29 cellular contexts compared by ENCODE assay signal in genomic region chr17:15663176-15663575, GRCh38. TPM values are rescaled to one million over a fixed set of nuclear protein-coding genes. Genes with fewer than 3 reads are reported as not detected.
"Had no signal": no experiment of that assay in that cellular context is flagged by ENCODE, and none has a peak within 500 bp of the region (broad histone marks: within the 10 kb centered on the region; RNA-seq: fewer than 3 reads in every experiment).

No MANE protein-coding gene starts in this region.

- FAIRE-seq: islet of Langerhans, kidney, pancreas, small intestine had no signal

- H3K4me1 ChIP-seq: prostate gland, tibial nerve, vagina had no signal

- H3K27me3 Mint-ChIP-seq: naive thymus-derived CD8-positive, alpha-beta T cell; stimulated activated naive CD8-positive, alpha-beta T cell treated with anti-CD3 and anti-CD28 coated beads, Interleukin-15, amount 100 ng/mL, for 72 hours had no signal

- H3K9me3 Mint-ChIP-seq: immature natural killer cell; mesothelial cell of epicardium; naive thymus-derived CD8-positive, alpha-beta T cell; nephron; neural crest cell; stimulated activated effector memory CD8-positive, alpha-beta T cell treated with anti-CD3 and anti-CD28 coated beads, Interleukin-12 subunit alpha, Interleukin-12 subunit beta, amount 100 ng/mL, for 72 hours; stimulated activated naive CD8-positive, alpha-beta T cell treated with anti-CD3 and anti-CD28 coated beads, Interleukin-15, amount 100 ng/mL, for 72 hours had no signal

- ATAC-seq: left colon; left lung; naive thymus-derived CD8-positive, alpha-beta T cell; pancreas; right cardiac atrium; sciatic nerve; stimulated activated effector memory CD8-positive, alpha-beta T cell treated with anti-CD3 and anti-CD28 coated beads, Interleukin-12 subunit alpha, Interleukin-12 subunit beta, amount 100 ng/mL, for 72 hours; stimulated activated naive CD8-positive, alpha-beta T cell treated with anti-CD3 and anti-CD28 coated beads, Interleukin-15, amount 100 ng/mL, for 72 hours had no signal

- H3K4me3 ChIP-seq: left lung, lung, pancreas, prostate gland, spleen, tibial nerve, upper lobe of left lung, vagina had no signal

- H3K36me3 ChIP-seq: pancreas, prostate gland, upper lobe of left lung, vagina had no signal

- H3K9me3 ChIP-seq: left lung, pancreas, prostate gland, spleen, tibial nerve, upper lobe of left lung, vagina had no signal

- DNase-seq: hypothalamus; immature natural killer cell; kidney; left colon; left lung; mesendoderm; naive thymus-derived CD8-positive, alpha-beta T cell; nucleus accumbens; pancreas; posterior cingulate gyrus; retina; right cardiac atrium; small intestine; spleen; stimulated activated CD4-positive, alpha-beta T cell treated with anti-CD3 and anti-CD28 coated beads, Interleukin-4, amount 100 ng/mL, for 24 hours; stimulated activated naive CD4-positive, alpha-beta T cell treated with Interleukin-2 at 50 U/mL for 16 hours; stimulated activated naive CD8-positive, alpha-beta T cell treated with anti-CD3 and anti-CD28 coated beads, Interleukin-15, amount 100 ng/mL, for 72 hours; substantia nigra; upper lobe of left lung had no signal

- H3K27ac ChIP-seq: left lung, pancreas, prostate gland, spleen, tibial nerve, upper lobe of left lung, vagina had no signal

- H3K27me3 ChIP-seq: left lung, pancreas, spleen, tibial nerve, upper lobe of left lung, vagina had no signal

- H3K4me1 Mint-ChIP-seq: immature natural killer cell; neural crest cell; stimulated activated effector memory CD8-positive, alpha-beta T cell treated with anti-CD3 and anti-CD28 coated beads, Interleukin-12 subunit alpha, Interleukin-12 subunit beta, amount 100 ng/mL, for 72 hours; stimulated activated naive CD8-positive, alpha-beta T cell treated with anti-CD3 and anti-CD28 coated beads, Interleukin-15, amount 100 ng/mL, for 72 hours had no signal

- H3K4me3 Mint-ChIP-seq: immature natural killer cell; mesothelial cell of epicardium; naive thymus-derived CD8-positive, alpha-beta T cell; nephron; neural crest cell; stimulated activated effector memory CD8-positive, alpha-beta T cell treated with anti-CD3 and anti-CD28 coated beads, Interleukin-12 subunit alpha, Interleukin-12 subunit beta, amount 100 ng/mL, for 72 hours; stimulated activated naive CD8-positive, alpha-beta T cell treated with anti-CD3 and anti-CD28 coated beads, Interleukin-15, amount 100 ng/mL, for 72 hours had no signal

- H3K27ac Mint-ChIP-seq: immature natural killer cell; mesothelial cell of epicardium; naive thymus-derived CD8-positive, alpha-beta T cell; stimulated activated effector memory CD8-positive, alpha-beta T cell treated with anti-CD3 and anti-CD28 coated beads, Interleukin-12 subunit alpha, Interleukin-12 subunit beta, amount 100 ng/mL, for 72 hours; stimulated activated naive CD8-positive, alpha-beta T cell treated with anti-CD3 and anti-CD28 coated beads, Interleukin-15, amount 100 ng/mL, for 72 hours had no signal

RNA-seq across cellular contexts. Expression of gene FBXW10B, which starts 43.7 kb away (rescaled TPM):
- polyA plus RNA-seq: immature natural killer cell; naive thymus-derived CD8-positive, alpha-beta T cell had no signal
